8 cellular contexts compared by ENCODE assay signal in genomic region chr6:42217165-42217522, GRCh38. TPM values are rescaled to one million over a fixed set of nuclear protein-coding genes. Genes with fewer than 3 reads are reported as not detected.
DNase-seq lines count a peak whose midpoint lies in the region; ATAC-seq and TF ChIP-seq lines count a peak whose summit lies in the region.

No MANE protein-coding gene starts in this region.

- no peaks in the 10 kb centered on the region for H3K27me3 Mint-ChIP-seq in dendritic cell treated with granulocyte-macrophage colony-stimulating factor and Interleukin-4, amounts not matched to agents 40 ng/mL and 50 ng/mL, for 4 days
- no peaks in the 10 kb centered on the region for H3K27me3 Mint-ChIP-seq in naive B cell

- TF ChIP-seq CTCF in BJ (IDR thresholded peaks at IDR 0.05; ENCODE audit: insufficient read depth, low read depth, low read length) (no peak), MM.1S (IDR thresholded peaks at IDR 0.05; ENCODE audit: low read length) (no peak), GM13977 (IDR thresholded peaks at IDR 0.05; ENCODE audit: extremely low read depth, insufficient read depth, missing control alignments) (no peak)

- H3K4me2 ChIP-seq in MM.1S (ENCODE audit: low read depth, low read length): peak overlapping the region; percentile 74

- no peaks in the 10 kb centered on the region for H3K27me3 ChIP-seq in BJ (ENCODE audit: control insufficient read depth, insufficient read depth, low read length)
- no peaks in the 10 kb centered on the region for H3K27me3 ChIP-seq in MM.1S (replicated peaks; ENCODE audit: insufficient read depth, low read length)

- peaks cover 39% of the 10 kb centered on the region for H3K79me2 ChIP-seq in MM.1S (ENCODE audit: low read length)

- DNase-seq in BJ (ENCODE audit: low read depth) (no peak), MM.1S (peak; percentile 7), naive B cell (no peak), GM13977 (ENCODE audit: low spot score) (no peak), NCI-H1092 (lab: John Stamatoyannopoulos, UW) (no peak), NCI-H1694 treated with DMSO at 0.1 percent for 48 hours (lab: John Stamatoyannopoulos, UW) (no peak)

- H3F3A ChIP-seq in MM.1S (ENCODE audit: insufficient read depth, low read length): no peaks in the 10 kb centered on the region

- H3K4me1 Mint-ChIP-seq in dendritic cell treated with granulocyte-macrophage colony-stimulating factor and Interleukin-4, amounts not matched to agents 40 ng/mL and 50 ng/mL, for 4 days (ENCODE audit: low read depth): peaks cover 21% of the 10 kb centered on the region
- H3K4me1 Mint-ChIP-seq in naive B cell: peaks cover 9 to 29% (median 16%) of the 10 kb centered on the region in 3 donors

- H3K4me3 ChIP-seq in BJ (ENCODE audit: low read depth, low read length): peak overlapping the region; percentile 83
- peak overlapping the region; percentile 89 for H3K4me3 ChIP-seq in MM.1S (ENCODE audit: low read length)

- POLR2A ChIA-PET in BJ (lab: Charles Lee): no interaction called here

- peaks cover 31% of the 10 kb centered on the region for H3K36me3 Mint-ChIP-seq in dendritic cell treated with granulocyte-macrophage colony-stimulating factor and Interleukin-4, amounts not matched to agents 40 ng/mL and 50 ng/mL, for 4 days (ENCODE audit: low read depth)
- peaks cover 5 to 7% of the 10 kb centered on the region in 2 donors for H3K36me3 Mint-ChIP-seq in naive B cell

- no peaks in the 10 kb centered on the region for H3K9me2 ChIP-seq in MM.1S (replicated peaks; ENCODE audit: insufficient read depth, low read length)

- peak overlapping the region; percentile 81 for H3K9ac ChIP-seq in MM.1S (ENCODE audit: low read length)

- in situ Hi-C loops in GM13977 (cut with MboI; ENCODE audit: low pct_unique_long_range_greater_than_20kb, low sequenced_read_pairs, unreplicated experiment): no loop called here

- H3K36me3 ChIP-seq in BJ (ENCODE audit: control insufficient read depth, insufficient read depth, low read length): peaks cover 2% of the 10 kb centered on the region
- no peaks in the 10 kb centered on the region for H3K36me3 ChIP-seq in MM.1S (replicated peaks; ENCODE audit: insufficient read depth, low read length)

- CTCF ChIA-PET in BJ (lab: Yijun Ruan, JAX): interaction anchor here (0.6 to 4.9 kb wide), 5 partner anchors 9 to 331 kb away, joined by 3 to 49 read pairs (median 3); no protein-coding TSS in a partner anchor

- H3K9me3 ChIP-seq in MM.1S (replicated peaks; ENCODE audit: insufficient read depth, low read length): no peaks in the 10 kb centered on the region

- intact Hi-C loops in dendritic cell treated with granulocyte-macrophage colony-stimulating factor and Interleukin-4, amounts not matched to agents 40 ng/mL and 50 ng/mL, for 4 days (cut with micrococcal nuclease): loop anchor here (2.0 to 5.0 kb wide), 2 partner anchors 346 to 795 kb away; partner anchors contain the start of genes KLHDC3 and MEA1

- H3K9me3 Mint-ChIP-seq in dendritic cell treated with granulocyte-macrophage colony-stimulating factor and Interleukin-4, amounts not matched to agents 40 ng/mL and 50 ng/mL, for 4 days: no peaks in the 10 kb centered on the region
- no peaks in the 10 kb centered on the region for H3K9me3 Mint-ChIP-seq in naive B cell

- H3K4me3 Mint-ChIP-seq in dendritic cell treated with granulocyte-macrophage colony-stimulating factor and Interleukin-4, amounts not matched to agents 40 ng/mL and 50 ng/mL, for 4 days: peak overlapping the region; percentile 89
- peak overlapping the region; percentile 92 to 100 (median 98) for H3K4me3 Mint-ChIP-seq in naive B cell

- H3K27ac ChIP-seq in MM.1S (ENCODE audit: low read length): no peak overlapping the region; the same call in 1 of the 2 replicates

- H3K27ac Mint-ChIP-seq in dendritic cell treated with granulocyte-macrophage colony-stimulating factor and Interleukin-4, amounts not matched to agents 40 ng/mL and 50 ng/mL, for 4 days: peak overlapping the region; percentile 93
- H3K27ac Mint-ChIP-seq in naive B cell: peak overlapping the region; percentile 95 to 99 (median 96)

- H3K4me1 ChIP-seq in MM.1S (ENCODE audit: low read length): peaks cover 7% of the 10 kb centered on the region

- ATAC-seq in naive B cell (ENCODE audit: low read depth in 2 of 2) (no peak), HG03108 (IDR thresholded peaks at IDR 0.05; ENCODE audit: unreplicated experiment) (no peak)

- peak overlapping the region; percentile 90 for H2AFZ ChIP-seq in MM.1S (ENCODE audit: low read length)

- no peaks in the 10 kb centered on the region for H4K20me1 ChIP-seq in MM.1S (ENCODE audit: insufficient read depth, low read length)

RNA-seq across cellular contexts. Expression of gene MRPS10, which starts 0.5 kb away (rescaled TPM):
- polyA plus RNA-seq in BJ (2011; rRNA removed) (26.4 and 43.3 TPM in 2 replicates), naive B cell (ENCODE audit: low read depth in 6 of 6) (10 to 100 TPM; 39.3 to 53.1 (median 50.2) TPM)
- polyA minus RNA-seq in BJ (2011; rRNA and poly(A)+ RNA removed): 6.0 and 7.4 TPM in 2 replicates

RNA-seq across cellular contexts. Expression of gene GUCA1B, which starts 22.4 kb away (rescaled TPM):
- polyA plus RNA-seq in BJ (2011; rRNA removed) (0.40 and 0.58 TPM in 2 replicates), naive B cell (ENCODE audit: low read depth in 6 of 6) (under 1 TPM in 1 of 6 donors, not detected in 5; 0.25 TPM)
- polyA minus RNA-seq in BJ (2011; rRNA and poly(A)+ RNA removed): 0.21 TPM in 1 of 2 replicates, not detected in the other

RNA-seq across cellular contexts. Expression of gene GUCA1A, which starts 44.0 kb away (rescaled TPM):
- polyA plus RNA-seq in BJ (2011; rRNA removed) (0.20 and 0.33 TPM in 2 replicates), naive B cell (ENCODE audit: low read depth in 6 of 6) (not detected)
- 0.14 TPM in 1 of 2 replicates, not detected in the other for polyA minus RNA-seq in BJ (2011; rRNA and poly(A)+ RNA removed)
